ENCODE assay signal across 1 cellular context in genomic region chr4:146175541-146176453, GRCh38.
TF ChIP-seq lines count a peak whose summit lies in the region.

TSS of gene LSM6 (plus strand) at chr4:146175718. CDS start at chr4:146182922, 7,204 bp downstream.

TF ChIP-seq in HCT116, 20 proteins besides CTCF, POLR2A, EP300 and RAD21 (continued from another document):
- peak; percentile 95 for TF ChIP-seq ZFX (IDR thresholded peaks at IDR 0.05)
- peak; percentile 65 for TF ChIP-seq SP1 (IDR thresholded peaks at IDR 0.05; ENCODE audit: low read depth)
- peak; percentile 11; the same call in 1 of the 2 replicates for TF ChIP-seq SRF (IDR thresholded peaks at IDR 0.05; ENCODE audit: low read depth)
- TF ChIP-seq POLR2AphosphoS5 (IDR thresholded peaks at IDR 0.05; ENCODE audit: low read depth, low read length) = peak; percentile 84
TF ChIP-seq in HCT116: peak in this region for 9.
